Comparison of ENCODE assay signal across 8 cellular contexts in the genomic region with DNA sequence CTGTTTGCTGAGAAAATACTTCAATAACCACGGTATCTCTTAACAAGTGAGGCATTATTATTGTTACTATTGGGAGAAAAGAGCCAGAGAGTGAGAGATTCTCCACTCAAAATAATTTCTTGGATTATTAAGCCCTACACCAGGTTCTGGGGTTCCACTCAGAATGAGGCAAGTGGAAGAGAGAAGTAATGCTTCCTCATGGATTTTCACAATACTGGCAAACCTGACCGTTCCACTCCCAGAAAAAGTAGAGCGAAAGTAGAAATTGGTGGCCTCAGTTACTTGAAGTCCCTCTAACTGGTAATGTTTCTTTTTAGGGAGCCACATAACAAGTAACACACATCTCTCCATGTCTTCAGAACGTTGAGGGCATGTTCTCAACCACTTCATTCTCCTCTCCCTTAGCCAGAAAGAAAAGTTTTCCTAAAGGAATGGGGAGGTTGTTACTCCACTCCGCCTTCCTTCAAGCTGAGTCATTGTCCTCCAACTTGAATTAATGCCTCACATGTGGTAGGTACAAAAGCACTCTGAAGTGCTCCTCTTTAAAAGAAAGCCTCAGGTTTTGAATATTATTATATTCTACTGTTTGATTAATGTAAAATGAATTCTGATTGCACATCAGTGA.
DNase-seq lines count a peak whose midpoint lies in the region; ATAC-seq and TF ChIP-seq lines count a peak whose summit lies in the region.

No MANE protein-coding gene starts in this region.

- H4K20me1 ChIP-seq in SU-DHL-6 (ENCODE audit: low read depth, low read length) = 0 out of 2 replicates have a peak, but pooled peaks cover 6% of the 10 kb centered on the region

- H3K27me3 Mint-ChIP-seq in stimulated activated naive CD8-positive, alpha-beta T cell treated with anti-CD3 and anti-CD28 coated beads, Interleukin-15, Interleukin-2, amounts not matched to agents 100 ng/mL and 50 ng/mL, for 24 hours = no peaks in the 10 kb centered on the region
- no peaks in the 10 kb centered on the region for H3K27me3 Mint-ChIP-seq in stimulated activated memory B cell treated with anti-CD40 and anti-IgM and Interleukin-4, amounts not matched to agents 10 μg/mL and 1 μg/mL and 100 μg/mL, for 72 hours

- peaks cover 64% of the 10 kb centered on the region for H3K79me2 ChIP-seq in SU-DHL-6 (ENCODE audit: insufficient read depth, low read length)

- DNase-seq in stimulated activated naive CD8-positive, alpha-beta T cell treated with anti-CD3 and anti-CD28 coated beads, Interleukin-15, Interleukin-2, amounts not matched to agents 100 U/mL and 50 U/mL, for 24 hours = no peak
- DNase-seq in fibroblast of pulmonary artery (ENCODE audit: low read depth) (peak; percentile 80), NCI-H524 (lab: John Stamatoyannopoulos, UW) (no peak)
- no peak for DNase-seq in stimulated activated naive CD4-positive, alpha-beta T cell (lab: John Stamatoyannopoulos, UW)

- H3K4me3 ChIP-seq in SU-DHL-6 (ENCODE audit: insufficient read depth, low read length, poor library complexity, severe bottlenecking) (peak overlapping the region; percentile 72), fibroblast of pulmonary artery (replicated peaks; ENCODE audit: low read depth, low read length) (peak overlapping the region; percentile 70)

- H3K9me2 ChIP-seq in SU-DHL-6 (replicated peaks; ENCODE audit: insufficient read depth, low read length) = no peaks in the 10 kb centered on the region

- peak overlapping the region; percentile 84 for H3K27ac ChIP-seq in SU-DHL-6 (ENCODE audit: low read depth, low read length)

- no peak for ATAC-seq in stimulated activated naive CD8-positive, alpha-beta T cell treated with anti-CD3 and anti-CD28 coated beads, Interleukin-15, Interleukin-2, amounts not matched to agents 100 U/mL and 50 U/mL, for 24 hours
- no peak for ATAC-seq in stimulated activated memory B cell treated with anti-CD40 and anti-IgM and Interleukin-4, amounts not matched to agents 10 μg/mL and 1 μg/mL and 100 μg/mL, for 72 hours
- ATAC-seq in HG03108 (IDR thresholded peaks at IDR 0.05; ENCODE audit: unreplicated experiment) = no peak

- peaks cover 26% of the 10 kb centered on the region for H3K4me1 Mint-ChIP-seq in stimulated activated naive CD8-positive, alpha-beta T cell treated with anti-CD3 and anti-CD28 coated beads, Interleukin-15, Interleukin-2, amounts not matched to agents 100 ng/mL and 50 ng/mL, for 24 hours (ENCODE audit: low read depth)
- peaks cover 40% of the 10 kb centered on the region for H3K4me1 Mint-ChIP-seq in stimulated activated memory B cell treated with anti-CD40 and anti-IgM and Interleukin-4, amounts not matched to agents 10 μg/mL and 1 μg/mL and 100 μg/mL, for 72 hours

- peak overlapping the region; percentile 81 for H3K9ac ChIP-seq in SU-DHL-6 (ENCODE audit: low read length)

- peaks cover 34% of the 10 kb centered on the region for H3F3A ChIP-seq in SU-DHL-6 (ENCODE audit: insufficient read depth)

- peak overlapping the region; percentile 69 for H3K4me2 ChIP-seq in SU-DHL-6 (ENCODE audit: low read depth, low read length, poor library complexity, severe bottlenecking)

- H3K9me3 Mint-ChIP-seq in stimulated activated naive CD8-positive, alpha-beta T cell treated with anti-CD3 and anti-CD28 coated beads, Interleukin-15, Interleukin-2, amounts not matched to agents 100 ng/mL and 50 ng/mL, for 24 hours = no peaks in the 10 kb centered on the region
- H3K9me3 Mint-ChIP-seq in stimulated activated memory B cell treated with anti-CD40 and anti-IgM and Interleukin-4, amounts not matched to agents 10 μg/mL and 1 μg/mL and 100 μg/mL, for 72 hours = no peaks in the 10 kb centered on the region

- peak overlapping the region; percentile 95 for H3K27ac Mint-ChIP-seq in stimulated activated naive CD8-positive, alpha-beta T cell treated with anti-CD3 and anti-CD28 coated beads, Interleukin-15, Interleukin-2, amounts not matched to agents 100 ng/mL and 50 ng/mL, for 24 hours
- H3K27ac Mint-ChIP-seq in stimulated activated memory B cell treated with anti-CD40 and anti-IgM and Interleukin-4, amounts not matched to agents 10 μg/mL and 1 μg/mL and 100 μg/mL, for 72 hours = peak overlapping the region; percentile 96

- peaks cover 15% of the 10 kb centered on the region for H3K36me3 Mint-ChIP-seq in stimulated activated naive CD8-positive, alpha-beta T cell treated with anti-CD3 and anti-CD28 coated beads, Interleukin-15, Interleukin-2, amounts not matched to agents 100 ng/mL and 50 ng/mL, for 24 hours (ENCODE audit: low read depth)
- peaks cover 5% of the 10 kb centered on the region for H3K36me3 Mint-ChIP-seq in stimulated activated memory B cell treated with anti-CD40 and anti-IgM and Interleukin-4, amounts not matched to agents 10 μg/mL and 1 μg/mL and 100 μg/mL, for 72 hours

- H3K4me3 Mint-ChIP-seq in stimulated activated naive CD8-positive, alpha-beta T cell treated with anti-CD3 and anti-CD28 coated beads, Interleukin-15, Interleukin-2, amounts not matched to agents 100 ng/mL and 50 ng/mL, for 24 hours = peak overlapping the region; percentile 91
- H3K4me3 Mint-ChIP-seq in stimulated activated memory B cell treated with anti-CD40 and anti-IgM and Interleukin-4, amounts not matched to agents 10 μg/mL and 1 μg/mL and 100 μg/mL, for 72 hours = peak overlapping the region; percentile 89

- peak overlapping the region; percentile 0 for H2AFZ ChIP-seq in SU-DHL-6 (ENCODE audit: low read depth, low read length, severe bottlenecking)

- no peak for TF ChIP-seq CTCF in SU-DHL-6 (IDR thresholded peaks at IDR 0.05; ENCODE audit: insufficient read depth, low read length, poor library complexity, severe bottlenecking)
- TF ChIP-seq CTCF in fibroblast of pulmonary artery (IDR thresholded peaks at IDR 0.05; ENCODE audit: low read length, missing control alignments) = no peak

- H3K27me3 ChIP-seq in SU-DHL-6 (ENCODE audit: low read length) = no peaks in the 10 kb centered on the region

- peaks cover 6% of the 10 kb centered on the region for H3K36me3 ChIP-seq in SU-DHL-6 (ENCODE audit: low read length)

- no peaks in the 10 kb centered on the region for H3K9me3 ChIP-seq in SU-DHL-6 (ENCODE audit: insufficient read depth, low read length)
